ENCODE assay signal across 25 cellular contexts in genomic region chr6:38833320-38833719, GRCh38.
DNase-seq lines count a peak whose midpoint lies in the region; ATAC-seq, FAIRE-seq and TF ChIP-seq lines count a peak whose summit lies in the region.
"Had no signal": no experiment of that assay in that cellular context is flagged by ENCODE, and none has a peak within 500 bp of the region (broad histone marks: within the 10 kb centered on the region; RNA-seq: fewer than 3 reads in every experiment).

No MANE protein-coding gene starts in this region.

- H3K4me2 ChIP-seq in A549, result no peak overlapping the region
- H3K4me2 ChIP-seq in K562 (ENCODE audit: insufficient read depth, low read length), result no peak overlapping the region
- H3K4me2 ChIP-seq: BLaER1 had no signal

- no peak for TF ChIP-seq EP300 in A549 (IDR thresholded peaks at IDR 0.05)
- no peak for TF ChIP-seq EP300 in K562 (IDR thresholded peaks at IDR 0.05; ENCODE audit: low read length)

- H3K79me2 ChIP-seq in K562 (ENCODE audit: control insufficient read depth, insufficient read depth, low read length), result no peaks in the 10 kb centered on the region

- intact Hi-C loops in K562 (cut with micrococcal nuclease), result no loop called here

- no peaks in the 10 kb centered on the region for H3K36me3 ChIP-seq in K562 (ENCODE audit: control insufficient read depth, insufficient read depth, low read length)
- H3K36me3 ChIP-seq: BE2C, BLaER1 had no signal

- TF ChIP-seq CTCF in A549 (IDR thresholded peaks at IDR 0.05) (no peak), K562 (IDR thresholded peaks at IDR 0.05 in 2 of 3, conservative IDR thresholded peaks at IDR 0.05 in 1 of 3; ENCODE audit: insufficient read depth in 2 of 3, low read depth in 1 of 3, low read length in 3 of 3) (no peak), chondrocyte (IDR thresholded peaks at IDR 0.05) (no peak)

- no peaks in the 10 kb centered on the region for H4K20me1 ChIP-seq in K562 (replicated peaks; ENCODE audit: control insufficient read depth, insufficient read depth, low read length)
- H4K20me1 ChIP-seq: BLaER1 had no signal

- no peak overlapping the region for H3K4me3 Mint-ChIP-seq in activated naive CD8-positive, alpha-beta T cell
- H3K4me3 Mint-ChIP-seq in activated naive CD8-positive, alpha-beta T cell treated with anti-CD3 and anti-CD28 coated beads for 36 hours, result no peak overlapping the region
- no peak overlapping the region for H3K4me3 Mint-ChIP-seq in chondrocyte (ENCODE audit: unreplicated experiment)
- H3K4me3 Mint-ChIP-seq: CD14-positive monocyte; CD4-positive, alpha-beta memory T cell; CD4-positive, CD25-positive, alpha-beta regulatory T cell; CD8-positive, alpha-beta memory T cell had no signal

- WGBS in A549 (ENCODE audit: missing lambda C conversion rate), result 30% methylated on average over 1 of the region's 1 CpG
- 52% methylated on average over 1 of the region's 1 CpG for WGBS in K562 (ENCODE audit: insufficient coverage, low coverage, missing lambda C conversion rate)

- no peak for ATAC-seq in A549
- ATAC-seq in K562, result no peak
- ATAC-seq: GM12878 had no signal

- no TSS peak for BruUV-seq in K562 (replicated peaks; lab: Mats Ljungman, UMichigan)

- CTCF ChIA-PET in A549 (lab: Yijun Ruan, JAX), result no interaction called here
- CTCF ChIA-PET in K562 (lab: Yijun Ruan, JAX; ENCODE audit: low intra/inter-chr PET ratio), result no interaction called here

- H3K36me3 Mint-ChIP-seq in activated naive CD8-positive, alpha-beta T cell, result peaks cover 3% of the 10 kb centered on the region
- H3K36me3 Mint-ChIP-seq in activated naive CD8-positive, alpha-beta T cell treated with anti-CD3 and anti-CD28 coated beads for 36 hours, result peaks cover 4% of the 10 kb centered on the region
- peaks cover 3% of the 10 kb centered on the region for H3K36me3 Mint-ChIP-seq in chondrocyte (ENCODE audit: low read depth)
- H3K36me3 Mint-ChIP-seq: CD14-positive monocyte; CD4-positive, alpha-beta memory T cell; CD4-positive, CD25-positive, alpha-beta regulatory T cell had no signal

- H3K4me1 Mint-ChIP-seq in activated naive CD8-positive, alpha-beta T cell (ENCODE audit: low read depth), result no peaks in the 10 kb centered on the region
- no peaks in the 10 kb centered on the region for H3K4me1 Mint-ChIP-seq in activated naive CD8-positive, alpha-beta T cell treated with anti-CD3 and anti-CD28 coated beads for 36 hours
- H3K4me1 Mint-ChIP-seq in chondrocyte (ENCODE audit: low read depth), result no peaks in the 10 kb centered on the region
- H3K4me1 Mint-ChIP-seq: CD14-positive monocyte; CD4-positive, alpha-beta memory T cell; CD4-positive, CD25-positive, alpha-beta regulatory T cell; CD8-positive, alpha-beta memory T cell had no signal

- peaks cover 9% of the 10 kb centered on the region for H3K27me3 Mint-ChIP-seq in activated naive CD8-positive, alpha-beta T cell
- peaks cover 19% of the 10 kb centered on the region for H3K27me3 Mint-ChIP-seq in activated naive CD8-positive, alpha-beta T cell treated with anti-CD3 and anti-CD28 coated beads for 36 hours
- peaks cover 15% of the 10 kb centered on the region for H3K27me3 Mint-ChIP-seq in chondrocyte (ENCODE audit: low read depth)

- TF ChIP-seq POLR2A in A549 (IDR thresholded peaks at IDR 0.05; ENCODE audit: low read length), result no peak
- no peak for TF ChIP-seq POLR2A in K562 (conservative IDR thresholded peaks at IDR 0.05)

- DNase-seq in activated naive CD8-positive, alpha-beta T cell treated with anti-CD3 and anti-CD28 coated beads for 36 hours, result no peak
- DNase-seq in A549 (ENCODE audit: low read depth in 1 of 2, low spot score in 1 of 2), result no peak
- DNase-seq in K562 (ENCODE audit: extremely low read depth in 1 of 4, low spot score in 3 of 4), result no peak
- DNase-seq in chondrocyte (ENCODE audit: low spot score), result no peak
- DNase-seq: ACHN; BE2C; C1 segment of cervical spinal cord; CD4-positive, alpha-beta memory T cell; CD4-positive, CD25-positive, alpha-beta regulatory T cell; CD8-positive, alpha-beta memory T cell; COR-L47; DMS 273 treated with DMSO at 0.1 percent for 48 hours; DMS153; DMS53; DMS79; DND-41; EL; GDM1 had no signal

- no peak for TF ChIP-seq RAD21 in A549 (conservative IDR thresholded peaks at IDR 0.05 in 1 of 2, IDR thresholded peaks at IDR 0.05 in 1 of 2)
- no peak for TF ChIP-seq RAD21 in K562 (CRISPR knock-in tag; conservative IDR thresholded peaks at IDR 0.05 in 1 of 2, IDR thresholded peaks at IDR 0.05 in 1 of 2)

- H3K9me3 ChIP-seq in A549 (no peaks in the 10 kb centered on the region), K562 (replicated peaks; ENCODE audit: control insufficient read depth, insufficient read depth, low read depth, low read length) (no peaks in the 10 kb centered on the region)
- H3K9me3 ChIP-seq: BE2C, BLaER1 had no signal

- H3K4me1 ChIP-seq in A549 (no peaks in the 10 kb centered on the region), K562 (replicated peaks in 1 of 2; ENCODE audit: control insufficient read depth in 2 of 2, insufficient read depth in 2 of 2, low read length in 2 of 2) (no peaks in the 10 kb centered on the region)
- H3K4me1 ChIP-seq: BE2C, BLaER1 had no signal

- H3K9ac ChIP-seq in K562 (ENCODE audit: insufficient read depth in 1 of 2, low read depth in 2 of 2, low read length in 2 of 2), result no peak overlapping the region
- H3K9ac ChIP-seq: BLaER1 had no signal

- no peak overlapping the region for H3K4me3 ChIP-seq in A549
- no peak overlapping the region for H3K4me3 ChIP-seq in K562
- H3K4me3 ChIP-seq: BLaER1, GM12878 had no signal

- in situ Hi-C loops in K562 (cut with MboI), result no loop called here

- no peak overlapping the region for H2AFZ ChIP-seq in K562 (ENCODE audit: low read depth, low read length)

- H3K27ac ChIP-seq in A549 (no peak overlapping the region), K562 (ENCODE audit: extremely low read depth, low read depth, low read length) (no peak overlapping the region)
- H3K27ac ChIP-seq: 22Rv1, BLaER1 had no signal

- POLR2A ChIA-PET in A549 (lab: Yijun Ruan, JAX) (no interaction called here), K562 (lab: Yijun Ruan, JAX) (no interaction called here)

- FAIRE-seq in A549 (lab: Jason Lieb, UNC), result no peak
- FAIRE-seq in K562 (lab: Jason Lieb, UNC), result no peak
- FAIRE-seq: GM12878, GM12892, GM18507 had no signal

- peak overlapping the region; percentile 24 for H3K27ac Mint-ChIP-seq in activated naive CD8-positive, alpha-beta T cell
- no peak overlapping the region for H3K27ac Mint-ChIP-seq in activated naive CD8-positive, alpha-beta T cell treated with anti-CD3 and anti-CD28 coated beads for 36 hours
- no peak overlapping the region for H3K27ac Mint-ChIP-seq in chondrocyte (ENCODE audit: unreplicated experiment)
- H3K27ac Mint-ChIP-seq: CD14-positive monocyte; CD4-positive, alpha-beta memory T cell; CD4-positive, CD25-positive, alpha-beta regulatory T cell; CD8-positive, alpha-beta memory T cell had no signal

- H3K27me3 ChIP-seq in K562 (ENCODE audit: control insufficient read depth in 2 of 2, insufficient read depth in 2 of 2, low read length in 2 of 2), result no peaks in the 10 kb centered on the region
- H3K27me3 ChIP-seq: BE2C, BLaER1 had no signal

- H3K9me3 Mint-ChIP-seq in activated naive CD8-positive, alpha-beta T cell (ENCODE audit: low read depth), result peaks cover 11% of the 10 kb centered on the region
- peaks cover 8% of the 10 kb centered on the region for H3K9me3 Mint-ChIP-seq in activated naive CD8-positive, alpha-beta T cell treated with anti-CD3 and anti-CD28 coated beads for 36 hours
- H3K9me3 Mint-ChIP-seq in chondrocyte (ENCODE audit: low read depth), result peaks cover 13% of the 10 kb centered on the region

- no peaks in the 10 kb centered on the region for H3K9me1 ChIP-seq in K562 (ENCODE audit: control insufficient read depth, insufficient read depth, low read length)

TF ChIP-seq in A549, 52 proteins besides CTCF, POLR2A, EP300 and RAD21:
- TF ChIP-seq MAX (IDR thresholded peaks at IDR 0.05) (no peak), MAFK (IDR thresholded peaks at IDR 0.05; ENCODE audit: partially characterized antibody) (peak; percentile 28)

TF ChIP-seq in K562, 482 proteins besides CTCF, POLR2A, EP300 and RAD21:
- TF ChIP-seq ZNF586 (CRISPR knock-in tag; conservative IDR thresholded peaks at IDR 0.05), result no peak
- TF ChIP-seq MAFK (IDR thresholded peaks at IDR 0.05; ENCODE audit: low read length), result peak; percentile 18; the same call in 1 of the 2 replicates
- peak; percentile 48 for TF ChIP-seq MAFF (IDR thresholded peaks at IDR 0.05; ENCODE audit: low read length)
- no peak for TF ChIP-seq TCFL5 (CRISPR knock-in tag; conservative IDR thresholded peaks at IDR 0.05)
- TF ChIP-seq ARID4B (CRISPR knock-in tag; IDR thresholded peaks at IDR 0.05), result no peak
TF ChIP-seq in K562: peak in this region for 2.
